18 cellular contexts compared by ENCODE assay signal in the genomic region with DNA sequence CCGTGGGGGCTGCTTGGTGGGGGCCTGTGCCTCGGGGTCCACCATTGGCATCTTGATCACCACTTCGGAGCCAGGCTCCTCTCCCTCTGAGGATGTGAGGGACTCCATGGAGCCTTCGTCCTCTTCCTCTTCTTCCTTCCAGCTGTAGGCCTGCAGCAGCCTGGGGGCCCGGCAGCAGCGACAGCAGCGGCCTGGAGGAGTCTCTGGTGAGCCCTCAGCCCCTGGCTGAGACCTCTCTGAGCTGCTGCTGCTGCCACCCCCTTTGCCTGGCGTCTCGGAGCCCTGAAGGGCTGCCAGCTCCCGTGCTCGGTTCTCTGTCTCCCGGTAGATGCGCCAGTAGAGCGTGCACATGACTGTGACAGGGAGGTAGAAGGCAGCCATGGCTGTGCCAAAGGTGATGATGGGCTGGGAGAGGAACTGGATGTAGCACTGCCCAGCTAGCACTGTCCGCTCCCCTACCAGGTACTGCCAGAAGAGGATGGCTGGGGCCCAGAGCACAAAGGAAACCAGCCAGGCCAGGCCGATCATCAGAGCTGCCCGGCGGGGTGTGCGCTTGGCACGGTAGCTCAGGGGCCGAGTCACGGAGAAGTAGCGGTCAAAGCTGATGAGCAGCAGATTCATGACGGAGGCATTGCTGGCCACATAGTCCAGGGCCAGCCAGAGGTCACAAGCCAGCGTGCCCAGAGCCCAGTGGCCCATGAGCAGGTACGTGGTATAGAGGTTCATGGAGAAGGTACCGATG. TPM values are rescaled to one million over a fixed set of nuclear protein-coding genes. Genes with fewer than 3 reads are reported as not detected.
"Had no signal": no experiment of that assay in that cellular context is flagged by ENCODE, and none has a peak within 500 bp of the region (broad histone marks: within the 10 kb centered on the region; RNA-seq: fewer than 3 reads in every experiment).

No MANE protein-coding gene starts in this region.

- H3K4me1 Mint-ChIP-seq: stimulated activated memory B cell treated with anti-CD40 and anti-IgM and Interleukin-4, amounts not matched to agents 10 μg/mL and 1 μg/mL and 100 μg/mL, for 72 hours had no signal

- DNase-seq: activated naive CD4-positive, alpha-beta T cell; aorta; colonic mucosa; esophagus squamous epithelium; mesenchymal stem cell; natural killer cell; posterior cingulate gyrus; T-helper 2 cell; tibial artery had no signal

- H3K4me1 ChIP-seq: colonic mucosa had no signal

- H3K36me3 ChIP-seq: colonic mucosa, esophagus squamous epithelium, tibial artery had no signal

- H3K36me3 Mint-ChIP-seq: natural killer cell; stimulated activated memory B cell treated with anti-CD40 and anti-IgM and Interleukin-4, amounts not matched to agents 10 μg/mL and 1 μg/mL and 100 μg/mL, for 72 hours had no signal

- ATAC-seq: activated CD4-positive, CD25-positive, alpha-beta regulatory T cell treated with anti-CD3 and anti-CD28 coated beads, Interleukin-2, amount 50 U/mL, for 24 hours; left lobe of liver; natural killer cell; stimulated activated memory B cell treated with anti-CD40 and anti-IgM and Interleukin-4, amounts not matched to agents 10 μg/mL and 1 μg/mL and 100 μg/mL, for 72 hours had no signal

- H3K27me3 ChIP-seq: colonic mucosa, hepatocyte, tibial artery had no signal

- H3K9me3 Mint-ChIP-seq: activated T-helper 1 cell treated with anti-CD3 and anti-CD28 coated beads, Interleukin-12 subunit alpha, Interleukin-12 subunit beta, Interleukin-2, Interleukin-4 antibody, amounts not matched to agents 30 ng/mL and 10 ng/mL and 1 ng/mL, durations not matched to agents 14 hours and 24 hours and 36 hours; natural killer cell; stimulated activated memory B cell treated with anti-CD40 and anti-IgM and Interleukin-4, amounts not matched to agents 10 μg/mL and 1 μg/mL and 100 μg/mL, for 72 hours had no signal

- H3K4me3 Mint-ChIP-seq: activated T-helper 1 cell treated with anti-CD3 and anti-CD28 coated beads, Interleukin-12 subunit alpha, Interleukin-12 subunit beta, Interleukin-2, Interleukin-4 antibody, amounts not matched to agents 30 ng/mL and 10 ng/mL and 1 ng/mL, durations not matched to agents 14 hours and 24 hours and 36 hours; natural killer cell; stimulated activated memory B cell treated with anti-CD40 and anti-IgM and Interleukin-4, amounts not matched to agents 10 μg/mL and 1 μg/mL and 100 μg/mL, for 72 hours had no signal

- H3K4me3 ChIP-seq: colonic mucosa, esophagus squamous epithelium, hepatocyte, tibial artery had no signal

- H3K9me3 ChIP-seq: colonic mucosa, esophagus squamous epithelium, tibial artery had no signal

- H3K27ac ChIP-seq: colonic mucosa, hepatocyte, tibial artery had no signal

- H3K27ac Mint-ChIP-seq: activated T-helper 1 cell treated with anti-CD3 and anti-CD28 coated beads, Interleukin-12 subunit alpha, Interleukin-12 subunit beta, Interleukin-2, Interleukin-4 antibody, amounts not matched to agents 30 ng/mL and 10 ng/mL and 1 ng/mL, durations not matched to agents 14 hours and 24 hours and 36 hours; natural killer cell; stimulated activated memory B cell treated with anti-CD40 and anti-IgM and Interleukin-4, amounts not matched to agents 10 μg/mL and 1 μg/mL and 100 μg/mL, for 72 hours had no signal

RNA-seq across cellular contexts. Expression of a gene that starts 10.9 kb away (rescaled TPM):
- total RNA-seq: activated CD8-positive, alpha-beta memory T cell treated with anti-CD3 and anti-CD28 coated beads for 36 hours; activated T-helper 1 cell treated with anti-CD3 and anti-CD28 coated beads, Interleukin-12 subunit alpha, Interleukin-12 subunit beta, Interleukin-2, Interleukin-4 antibody, amounts not matched to agents 30 ng/mL and 10 ng/mL and 1 ng/mL, durations not matched to agents 14 hours and 24 hours and 36 hours; aorta; endothelial cell of umbilical vein; fibroblast of villous mesenchyme; glomerular endothelial cell; hepatocyte; left lobe of liver; natural killer cell had no signal
